ENCODE assay signal across 1 cellular context in genomic region chr1:228450200-228450599, GRCh38.
TF ChIP-seq lines count a peak whose summit lies in the region.

No MANE protein-coding gene starts in this region.

TF ChIP-seq in H1, 55 proteins besides CTCF, POLR2A, EP300 and RAD21:
- no peak for TF ChIP-seq SUZ12 (IDR thresholded peaks at IDR 0.05; ENCODE audit: low read length)
- no peak for TF ChIP-seq TBP (IDR thresholded peaks at IDR 0.05; ENCODE audit: low read depth, low read length)
- TF ChIP-seq CBX8 (IDR thresholded peaks at IDR 0.05; ENCODE audit: borderline replicate concordance, low read depth, low read length) = no peak
- TF ChIP-seq ZNF274 (IDR thresholded peaks at IDR 0.05; ENCODE audit: borderline replicate concordance, extremely low read depth, low read length) = no peak
- TF ChIP-seq SP4 (IDR thresholded peaks at IDR 0.05; ENCODE audit: low read length) = no peak
- TF ChIP-seq CHD2 (IDR thresholded peaks at IDR 0.05; ENCODE audit: low read length) = no peak
- no peak for TF ChIP-seq SP1 (IDR thresholded peaks at IDR 0.05; ENCODE audit: low read depth, low read length)
